Comparison of ENCODE assay signal across 16 cellular contexts in genomic region chr3:133162906-133163305, GRCh38.
"Had no signal": no experiment of that assay in that cellular context is flagged by ENCODE, and none has a peak within 500 bp of the region (broad histone marks: within the 10 kb centered on the region; RNA-seq: fewer than 3 reads in every experiment).

No MANE protein-coding gene starts in this region.

- DNase-seq: activated CD4-positive, alpha-beta T cell treated with anti-CD3 and anti-CD28 coated beads, Interleukin-2, amount 50 U/mL, for 4 hours; activated effector memory CD4-positive, alpha-beta T cell treated with anti-CD3 and anti-CD28 coated beads, Interleukin-2, amount 50 U/mL, for 16 hours; activated T-cell treated with anti-CD3 and anti-CD28 coated beads, Interleukin-2, amount 50 U/mL, for 72 hours; adrenal gland; erythroblast; kidney; left lung; nephron progenitor cell; occipital lobe; stimulated activated CD4-positive, alpha-beta T cell treated with anti-CD3 and anti-CD28 coated beads, Interleukin-2, amount 100 ng/mL, for 24 hours; stimulated activated naive CD8-positive, alpha-beta T cell treated with anti-CD3 and anti-CD28 coated beads, Interleukin-15, Interleukin-2, amounts not matched to agents 100 U/mL and 50 U/mL, for 24 hours; transverse colon had no signal

- H3K4me1 ChIP-seq: left lung, right atrium auricular region, transverse colon, vagina had no signal

- H3K27ac ChIP-seq: adrenal gland, coronary artery, left lung, right atrium auricular region, transverse colon, vagina had no signal

- ATAC-seq: activated naive CD4-positive, alpha-beta T cell treated with anti-CD3 and anti-CD28 coated beads, Interleukin-2, amount 50 U/mL, for 72 hours; activated T-cell treated with anti-CD3 and anti-CD28 coated beads, Interleukin-2, amount 50 U/mL, for 72 hours; left lung; stimulated activated naive CD8-positive, alpha-beta T cell treated with anti-CD3 and anti-CD28 coated beads, Interleukin-15, Interleukin-2, amounts not matched to agents 100 U/mL and 50 U/mL, for 24 hours had no signal

- H3K4me3 ChIP-seq: adrenal gland, coronary artery, left lung, right atrium auricular region, transverse colon, vagina had no signal

- H3K9me3 ChIP-seq: adrenal gland, right atrium auricular region, transverse colon, vagina had no signal

- H3K27me3 ChIP-seq: adrenal gland, left lung, right atrium auricular region, transverse colon, vagina had no signal

- H3K36me3 ChIP-seq: adrenal gland, left lung, right atrium auricular region, transverse colon, vagina had no signal
